14 cellular contexts compared by ENCODE assay signal in genomic region chr9:129493714-129494047, GRCh38.
DNase-seq lines count a peak whose midpoint lies in the region; ATAC-seq and TF ChIP-seq lines count a peak whose summit lies in the region.
"Had no signal": no experiment of that assay in that cellular context is flagged by ENCODE, and none has a peak within 500 bp of the region (broad histone marks: within the 10 kb centered on the region; RNA-seq: fewer than 3 reads in every experiment).

No MANE protein-coding gene starts in this region.

- intact Hi-C loops in activated T-helper 2 cell treated with anti-CD3 and anti-CD28 coated beads, Interferon-gamma antibody, Interleukin-2, Interleukin-4, amounts not matched to agents 10 μg/mL and 5 μg/mL and 100 μg/mL, durations not matched to agents 14 hours and 24 hours and 36 hours (cut with micrococcal nuclease), result no loop called here
- intact Hi-C loops in left lung (cut with DNase I), result no loop called here

- H3K27me3 ChIP-seq in left lung, result no peaks in the 10 kb centered on the region
- no peaks in the 10 kb centered on the region for H3K27me3 ChIP-seq in stomach smooth muscle (ENCODE audit: control insufficient read depth in 1 of 2, insufficient read depth in 2 of 2, low read length in 2 of 2)

- peak overlapping the region in 1 of 2 donors; percentile 55 for H3K9ac ChIP-seq in stomach smooth muscle (ENCODE audit: low read length in 2 of 2)

- DNase-seq in DMS 273 (lab: John Stamatoyannopoulos, UW; ENCODE audit: unreplicated experiment) (peak; percentile 38), DMS 273 treated with DMSO at 0.1 percent for 48 hours (lab: John Stamatoyannopoulos, UW) (no peak), left lung (no peak), NCI-H1092 treated with DMSO at 0.1 percent for 48 hours (lab: John Stamatoyannopoulos, UW) (no peak), erythroblast (lab: John Stamatoyannopoulos, UW) (no peak)
- no peak for DNase-seq in activated T-helper 2 cell treated with anti-CD3 and anti-CD28 coated beads, Interferon-gamma antibody, Interleukin-2, Interleukin-4, amounts not matched to agents 10 μg/mL and 5 μg/mL and 100 μg/mL, durations not matched to agents 14 hours and 24 hours and 36 hours (ENCODE audit: low spot score)
- DNase-seq in stimulated activated CD4-positive, alpha-beta T cell treated with anti-CD3 and anti-CD28 coated beads, Interleukin-12 subunit alpha, Interleukin-12 subunit beta, amount 100 ng/mL, for 4 hours, result no peak
- DNase-seq: 8988T; activated CD4-positive, alpha-beta T cell treated with anti-CD3 and anti-CD28 coated beads for 1 hour; activated effector memory CD4-positive, alpha-beta T cell treated with Interleukin-2 at 50 U/mL for 16 hours; DMS79; NCI-H1436; NCI-H748 treated with DMSO at 0.1 percent for 48 hours had no signal

- H3K27me3 Mint-ChIP-seq in activated T-helper 2 cell treated with anti-CD3 and anti-CD28 coated beads, Interferon-gamma antibody, Interleukin-2, Interleukin-4, amounts not matched to agents 10 μg/mL and 5 μg/mL and 100 μg/mL, durations not matched to agents 14 hours and 24 hours and 36 hours (ENCODE audit: low read depth), result no peaks in the 10 kb centered on the region

- peak overlapping the region; percentile 1 for H3K27ac Mint-ChIP-seq in activated T-helper 2 cell treated with anti-CD3 and anti-CD28 coated beads, Interferon-gamma antibody, Interleukin-2, Interleukin-4, amounts not matched to agents 10 μg/mL and 5 μg/mL and 100 μg/mL, durations not matched to agents 14 hours and 24 hours and 36 hours

- H3K4me1 ChIP-seq in left lung (peaks cover 51 to 92% of the 10 kb centered on the region in 2 donors), stomach smooth muscle (ENCODE audit: control insufficient read depth, insufficient read depth, low read length) (peaks cover 80% of the 10 kb centered on the region)

- no peak for TF ChIP-seq CTCF in left lung (IDR thresholded peaks at IDR 0.05)

- H3K27ac ChIP-seq in left lung (peak overlapping the region; percentile 94 to 99), stomach smooth muscle (ENCODE audit: low read length) (peak overlapping the region; percentile 99)

- H3K9me3 Mint-ChIP-seq in activated T-helper 2 cell treated with anti-CD3 and anti-CD28 coated beads, Interferon-gamma antibody, Interleukin-2, Interleukin-4, amounts not matched to agents 10 μg/mL and 5 μg/mL and 100 μg/mL, durations not matched to agents 14 hours and 24 hours and 36 hours, result no peaks in the 10 kb centered on the region

- no peak overlapping the region for H3K4me3 ChIP-seq in left lung
- no peak overlapping the region for H3K4me3 ChIP-seq in stomach smooth muscle (ENCODE audit: low read length in 2 of 2)

- H3K9me3 ChIP-seq in left lung, result no peaks in the 10 kb centered on the region
- no peaks in the 10 kb centered on the region for H3K9me3 ChIP-seq in stomach smooth muscle (ENCODE audit: control insufficient read depth in 2 of 2, low read length in 2 of 2)

- peaks cover 54% of the 10 kb centered on the region for H3K36me3 Mint-ChIP-seq in activated T-helper 2 cell treated with anti-CD3 and anti-CD28 coated beads, Interferon-gamma antibody, Interleukin-2, Interleukin-4, amounts not matched to agents 10 μg/mL and 5 μg/mL and 100 μg/mL, durations not matched to agents 14 hours and 24 hours and 36 hours (ENCODE audit: low read depth)

- no peak for TF ChIP-seq POLR2A in erythroblast (IDR thresholded peaks at IDR 0.05; ENCODE audit: low read length)

- peaks cover 37% of the 10 kb centered on the region for H3K4me1 Mint-ChIP-seq in activated T-helper 2 cell treated with anti-CD3 and anti-CD28 coated beads, Interferon-gamma antibody, Interleukin-2, Interleukin-4, amounts not matched to agents 10 μg/mL and 5 μg/mL and 100 μg/mL, durations not matched to agents 14 hours and 24 hours and 36 hours (ENCODE audit: low read depth)

- no peak overlapping the region for H3K4me3 Mint-ChIP-seq in activated T-helper 2 cell treated with anti-CD3 and anti-CD28 coated beads, Interferon-gamma antibody, Interleukin-2, Interleukin-4, amounts not matched to agents 10 μg/mL and 5 μg/mL and 100 μg/mL, durations not matched to agents 14 hours and 24 hours and 36 hours (ENCODE audit: low read depth)

- ATAC-seq in left lung, result no peak

- peaks cover 0 to 24% of the 10 kb centered on the region in 2 donors for H3K36me3 ChIP-seq in left lung
- peaks cover 0 to 2% of the 10 kb centered on the region in 2 donors for H3K36me3 ChIP-seq in stomach smooth muscle (ENCODE audit: control insufficient read depth in 2 of 2, insufficient read depth in 2 of 2, low read length in 2 of 2)
